29 cellular contexts compared by ENCODE assay signal in the genomic region with DNA sequence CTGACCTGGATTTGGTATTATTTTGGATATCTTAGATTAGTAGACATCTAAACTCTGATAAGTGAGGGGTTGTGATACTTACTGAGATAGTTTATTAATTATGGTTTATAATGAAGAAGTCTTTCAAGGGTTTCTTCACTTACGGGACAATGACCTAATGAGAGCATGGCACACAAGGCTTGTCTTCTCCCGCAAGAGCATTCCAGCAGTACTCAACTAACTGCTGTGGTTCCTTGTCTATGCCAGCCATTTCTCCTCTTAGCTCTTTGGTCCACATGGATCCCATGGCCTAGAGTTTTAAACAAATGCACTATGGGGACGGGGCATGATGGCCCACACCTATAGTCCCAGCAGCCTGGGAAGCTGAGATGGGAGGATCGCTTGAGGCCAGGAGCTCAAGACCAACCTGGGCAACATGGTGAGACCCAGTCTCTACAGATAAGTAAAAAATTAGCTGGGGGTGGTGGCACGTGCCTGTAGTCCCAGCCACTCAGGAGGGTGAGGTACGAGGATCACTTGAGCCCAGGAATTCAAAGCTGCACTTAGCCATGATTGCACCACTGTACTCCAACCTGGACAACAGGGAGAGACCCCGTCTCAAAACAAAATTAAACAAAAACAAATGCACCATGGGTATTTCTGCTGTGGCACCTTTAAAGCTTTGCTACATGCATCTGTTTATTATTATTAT.
"Had no signal": no experiment of that assay in that cellular context is flagged by ENCODE, and none has a peak within 500 bp of the region (broad histone marks: within the 10 kb centered on the region; RNA-seq: fewer than 3 reads in every experiment).

No MANE protein-coding gene starts in this region.

- DNase-seq: activated effector memory CD4-positive, alpha-beta T cell treated with anti-CD3 and anti-CD28 coated beads, Interleukin-2, amount 50 U/mL, for 16 hours; activated effector memory CD4-positive, alpha-beta T cell treated with Interleukin-2 at 50 U/mL for 16 hours; activated gamma-delta T cell; activated gamma-delta T cell treated with Interleukin-2 at 50 U/mL for 16 hours; activated naive CD4-positive, alpha-beta T cell; activated naive CD4-positive, alpha-beta T cell treated with anti-CD3 and anti-CD28 coated beads for 36 hours; activated naive CD4-positive, alpha-beta T cell treated with anti-CD3 and anti-CD28 coated beads, Interleukin-2, amount 10 ng/mL, durations not matched to agents 7 days and 5 days; activated naive CD4-positive, alpha-beta T cell treated with anti-CD3 and anti-CD28 coated beads, Interleukin-2, amount 50 U/mL, for 16 hours; activated naive CD4-positive, alpha-beta T cell treated with Interleukin-2 at 50 U/mL for 16 hours; activated naive CD8-positive, alpha-beta T cell treated with anti-CD3 and anti-CD28 coated beads for 36 hours; activated naive CD8-positive, alpha-beta T cell treated with anti-CD3 and anti-CD28 coated beads, Interleukin-2, amount 10 ng/mL, durations not matched to agents 7 days and 5 days; activated naive CD8-positive, alpha-beta T cell treated with anti-CD3 and anti-CD28 coated beads, Interleukin-2, amount 50 U/mL, for 24 hours; activated T-cell treated with anti-CD3 and anti-CD28 coated beads, Interleukin-2, amount 50 U/mL, for 1 hour; activated T-cell treated with anti-CD3 and anti-CD28 coated beads, Interleukin-2, amount 50 U/mL, for 24 hours; activated T-cell treated with anti-CD3 and anti-CD28 coated beads, Interleukin-2, amount 50 U/mL, for 4 hours; activated T-cell treated with anti-CD3 and anti-CD28 coated beads, Interleukin-2, amount 50 U/mL, for 48 hours; activated T-cell treated with anti-CD3 and anti-CD28 coated beads, Interleukin-2, amount 50 U/mL, for 72 hours; adrenal gland; amniotic stem cell; amygdala; anterior cingulate cortex; aorta; body of pancreas; brain microvascular endothelial cell; caudate nucleus; central memory CD4-positive, alpha-beta T cell; cerebellar nuclear complex had no signal

- ATAC-seq: activated naive CD4-positive, alpha-beta T cell treated with anti-CD3 and anti-CD28 coated beads, Interleukin-2, amount 50 U/mL, for 72 hours; activated naive CD8-positive, alpha-beta T cell treated with anti-CD3 and anti-CD28 coated beads, Interleukin-2, amount 50 U/mL, for 24 hours; activated T-cell treated with anti-CD3 and anti-CD28 coated beads, Interleukin-2, amount 50 U/mL, for 4 hours; activated T-cell treated with anti-CD3 and anti-CD28 coated beads, Interleukin-2, amount 50 U/mL, for 72 hours; activated T-helper 17 cell treated with anti-CD3 and anti-CD28 coated beads, Interleukin-2, amount 50 U/mL, for 72 hours; body of pancreas had no signal
